In genomic region chr11:10326080-10326964, GRCh38 we compare ENCODE assay signal across 12 cellular contexts. TPM values are rescaled to one million over a fixed set of nuclear protein-coding genes. Genes with fewer than 3 reads are reported as not detected.
DNase-seq lines count a peak whose midpoint lies in the region; TF ChIP-seq lines count a peak whose summit lies in the region.
"Had no signal": no experiment of that assay in that cellular context is flagged by ENCODE, and none has a peak within 500 bp of the region (broad histone marks: within the 10 kb centered on the region; RNA-seq: fewer than 3 reads in every experiment).

No MANE protein-coding gene starts in this region.

- no CpG with 5 or more reads among the region's 2 CpGs for WGBS in H9 (ENCODE audit: extremely low coverage, insufficient read length, low lambda C conversion rate)
- whole genome bisulfite sequencing in lower leg skin, 2 donors, result 61 to 63% methylated on average over 2 of the region's 2 CpGs

- H3K36me3 Mint-ChIP-seq in H9 (ENCODE audit: insufficient read depth in 1 of 3, low read depth in 3 of 3), result peaks cover 0 to under 1% (median 0%) of the 10 kb centered on the region in 3 experiments; a peak in 2 of 7 replicates
- H3K36me3 Mint-ChIP-seq: brain; CD8-positive, alpha-beta memory T cell had no signal

- no peak overlapping the region for H4K8ac ChIP-seq in H9 (replicated peaks; ENCODE audit: insufficient read length, low read depth, low read length)

- no peak for TF ChIP-seq POLR2A in lower leg skin (IDR thresholded peaks at IDR 0.05)

- peaks cover 2% of the 10 kb centered on the region; the same call in 1 of the 2 replicates for H3K27me3 Mint-ChIP-seq in H9 (ENCODE audit: low read depth)

- H3K27ac Mint-ChIP-seq in H9, result peak overlapping the region in 2 of 3 experiments; percentile 46 to 93; a peak in 3 of 7 replicates
- H3K27ac Mint-ChIP-seq: CD8-positive, alpha-beta memory T cell had no signal

- in situ Hi-C loops in astrocyte of the spinal cord (cut with HindIII; ENCODE audit: low sequenced_read_pairs), result no loop called here

- POLR2A ChIA-PET in HEK293T (lab: Yijun Ruan, JAX), result no interaction called here

- no peaks in the 10 kb centered on the region for H3K79me2 ChIP-seq in H9 (ENCODE audit: insufficient read depth, low read length)

- no peak overlapping the region for H3K4me3 ChIP-seq in astrocyte of the spinal cord (ENCODE audit: low read depth, low read length)
- peak overlapping the region; percentile 12; the same call in 1 of the 2 replicates for H3K4me3 ChIP-seq in iPS-18c (ENCODE audit: insufficient read depth, low read depth, low read length)
- H3K4me3 ChIP-seq in skeletal muscle satellite cell (ENCODE audit: low read length), result peak overlapping the region; percentile 4
- no peak overlapping the region for H3K4me3 ChIP-seq in lower leg skin (ENCODE audit: low read depth, poor library complexity, severe bottlenecking)

- H2BK12ac ChIP-seq in H9 (ENCODE audit: insufficient read length, low read depth, low read length), result no peak overlapping the region

- DNase-seq in H9, result no peak
- peak; percentile 76 for DNase-seq in astrocyte of the spinal cord (ENCODE audit: low read depth, low spot score)
- DNase-seq in lower leg skin (ENCODE audit: low spot score in 2 of 2), result no peak
- no peak for DNase-seq in HEK293T (ENCODE audit: extremely low spot score)
- DNase-seq in T-helper 2 cell, result no peak
- DNase-seq in NCI-H748 treated with DMSO at 0.1 percent for 48 hours (lab: John Stamatoyannopoulos, UW), result no peak
- DNase-seq: CD8-positive, alpha-beta memory T cell; NCI-H2081; occipital lobe had no signal

- no peaks in the 10 kb centered on the region for H3K79me1 ChIP-seq in H9 (ENCODE audit: insufficient read depth, low read depth, low read length, poor library complexity, severe bottlenecking)

- no peaks in the 10 kb centered on the region for H3K9me3 ChIP-seq in H9 (ENCODE audit: control insufficient read depth, low read depth, low read length)
- no peaks in the 10 kb centered on the region for H3K9me3 ChIP-seq in iPS-18c (ENCODE audit: control insufficient read depth, insufficient read depth, low read length)
- H3K9me3 ChIP-seq in skeletal muscle satellite cell (replicated peaks; ENCODE audit: low read length), result no peaks in the 10 kb centered on the region

- no peak for TF ChIP-seq CTCF in H9 (conservative IDR thresholded peaks at IDR 0.05)
- TF ChIP-seq CTCF in astrocyte of the spinal cord (IDR thresholded peaks at IDR 0.05; ENCODE audit: low read depth, low read length), result no peak
- TF ChIP-seq CTCF in lower leg skin (IDR thresholded peaks at IDR 0.05), result no peak

- H3K14ac ChIP-seq in H9 (ENCODE audit: insufficient read depth, low read length), result no peak overlapping the region

- no peak overlapping the region for H2BK5ac ChIP-seq in H9 (ENCODE audit: insufficient read length, low read length)

- no peak overlapping the region for H4K91ac ChIP-seq in H9 (ENCODE audit: insufficient read length, low read depth, low read length)

- H3K4ac ChIP-seq in H9 (ENCODE audit: low read depth, low read length), result no peak overlapping the region

- H3K27me3 ChIP-seq in H9 (ENCODE audit: insufficient read depth, low read length) (no peaks in the 10 kb centered on the region), skeletal muscle satellite cell (ENCODE audit: control insufficient read depth, insufficient read depth, low read length) (no peaks in the 10 kb centered on the region)

- H3K4me2 ChIP-seq in H9 (ENCODE audit: insufficient read depth, insufficient read length, low read length) (no peak overlapping the region), skeletal muscle satellite cell (ENCODE audit: low read length) (peak overlapping the region; percentile 20)

- intact Hi-C loops in lower leg skin (cut with DNase I; ENCODE audit: low total_unique reads), result no loop called here

- H3K4me3 Mint-ChIP-seq in H9, result no peak overlapping the region
- H3K4me3 Mint-ChIP-seq: brain; CD8-positive, alpha-beta memory T cell had no signal

- H3K4me1 Mint-ChIP-seq in H9, result peaks cover 27 to 56% of the 10 kb centered on the region in 2 experiments

- no peaks in the 10 kb centered on the region for H4K20me1 ChIP-seq in H9 (ENCODE audit: control insufficient read depth, insufficient read depth, insufficient read length)

- no peak overlapping the region for H2AFZ ChIP-seq in H9 (ENCODE audit: low read length)

- H2BK120ac ChIP-seq in H9 (ENCODE audit: low read depth, low read length, poor library complexity, severe bottlenecking), result no peak overlapping the region

- H2BK20ac ChIP-seq in H9 (ENCODE audit: low read depth, low read length, poor library complexity, severe bottlenecking), result no peak overlapping the region

- CTCF ChIA-PET in HEK293T (lab: Yijun Ruan, JAX), result interaction anchor here (0.6 to 1.8 kb wide), 5 partner anchors 40 to 800 kb away, joined by 3 to 7 read pairs (median 4); no protein-coding TSS in a partner anchor

- H3K18ac ChIP-seq in H9 (ENCODE audit: insufficient read length, low read depth, low read length), result no peak overlapping the region

- H2BK15ac ChIP-seq in H9 (ENCODE audit: low read depth, low read length), result no peak overlapping the region

- H3K56ac ChIP-seq in H9 (ENCODE audit: insufficient read length, low read depth, low read length), result no peak overlapping the region

- no peaks in the 10 kb centered on the region for H3K36me3 ChIP-seq in skeletal muscle satellite cell (ENCODE audit: insufficient read depth, low read length)

- no peaks in the 10 kb centered on the region; a peak in 1 of 5 replicates for H3K9me3 Mint-ChIP-seq in H9
- H3K9me3 Mint-ChIP-seq: brain; CD8-positive, alpha-beta memory T cell had no signal

- H3K9ac ChIP-seq in H9 (ENCODE audit: extremely low read depth, insufficient read length, low read length) (no peak overlapping the region), skeletal muscle satellite cell (ENCODE audit: low read depth, low read length) (peak overlapping the region; percentile 84)

- no peak overlapping the region for H3T11ph ChIP-seq in H9 (ENCODE audit: low read length)

- no peak overlapping the region for H2AK5ac ChIP-seq in H9 (ENCODE audit: insufficient read length, low read length)

- H3K23me2 ChIP-seq in H9 (ENCODE audit: insufficient read length, low read depth, low read length, poor library complexity, severe bottlenecking), result no peaks in the 10 kb centered on the region

- no peak overlapping the region for H3K23ac ChIP-seq in H9 (ENCODE audit: insufficient read length, low read depth, low read length)

- no peak overlapping the region for H4K5ac ChIP-seq in H9 (ENCODE audit: insufficient read length, low read depth, low read length)

- H3K4me1 ChIP-seq in H9 (ENCODE audit: insufficient read depth, low read length), result peaks cover 13% of the 10 kb centered on the region
- H3K4me1 ChIP-seq in skeletal muscle satellite cell (ENCODE audit: control insufficient read depth, insufficient read depth, low read length), result peaks cover 94% of the 10 kb centered on the region

- no peak overlapping the region for H3K27ac ChIP-seq in H9 (ENCODE audit: insufficient read length, low read depth, low read length)

TF ChIP-seq in HEK293T, 16 proteins besides CTCF, POLR2A, EP300 and RAD21:
- TF ChIP-seq HDGF (IDR thresholded peaks at IDR 0.05; ENCODE audit: borderline replicate concordance), result no peak
- no peak for TF ChIP-seq FOXM1 (IDR thresholded peaks at IDR 0.05; ENCODE audit: borderline replicate concordance)
- TF ChIP-seq LEF1 (IDR thresholded peaks at IDR 0.05; ENCODE audit: borderline replicate concordance), result no peak
- TF ChIP-seq FOXA1 (IDR thresholded peaks at IDR 0.05), result no peak
- TF ChIP-seq ELF4 (IDR thresholded peaks at IDR 0.05), result no peak
- no peak for TF ChIP-seq L3MBTL2 (conservative IDR thresholded peaks at IDR 0.05)
- no peak for TF ChIP-seq PKNOX1 (IDR thresholded peaks at IDR 0.05)
- TF ChIP-seq SUZ12 (IDR thresholded peaks at IDR 0.05), result no peak
- TF ChIP-seq CTBP1 (IDR thresholded peaks at IDR 0.05; ENCODE audit: borderline replicate concordance), result no peak
- TF ChIP-seq TARDBP (IDR thresholded peaks at IDR 0.05), result no peak
- TF ChIP-seq FOXK2 (IDR thresholded peaks at IDR 0.05), result no peak
- TF ChIP-seq NFRKB (IDR thresholded peaks at IDR 0.05), result no peak
- TF ChIP-seq SP1 (IDR thresholded peaks at IDR 0.05), result no peak
- no peak for TF ChIP-seq BHLHE40 (IDR thresholded peaks at IDR 0.05; ENCODE audit: borderline replicate concordance)
- TF ChIP-seq ZNF384 (IDR thresholded peaks at IDR 0.05), result no peak
- TF ChIP-seq ARNT (IDR thresholded peaks at IDR 0.05), result no peak

RNA-seq across cellular contexts. Expression of gene ADM, which starts 21.4 kb away (rescaled TPM):
- total RNA-seq in H9 (2021) (99.1 and 106 TPM in 2 replicates), lower leg skin (100 to 1,000 TPM; 117 to 406 (median 299) TPM)
- 183 and 196 TPM in 2 replicates for total RNA-seq in skeletal muscle satellite cell (2012; rRNA removed)

RNA-seq across cellular contexts. Expression of gene SBF2, which starts 32.3 kb away (rescaled TPM):
- 29.8 and 30.2 TPM in 2 replicates for total RNA-seq in H9 (2021)
- total RNA-seq in skeletal muscle satellite cell (2012; rRNA removed), result 24.5 and 28.9 TPM in 2 replicates
- 10 to 100 TPM; 29.7 to 60.4 (median 36.0) TPM for total RNA-seq in lower leg skin

Comparison
In these comparisons a context has a peak if more than half of its experiments do, and no peak if none do; other contexts are left out.
1. H3K4me3 ChIP-seq: peak in iPS-18c (single experiment) and skeletal muscle satellite cell (single experiment); none in astrocyte of the spinal cord (single experiment) and lower leg skin (single experiment).